In the genomic region with DNA sequence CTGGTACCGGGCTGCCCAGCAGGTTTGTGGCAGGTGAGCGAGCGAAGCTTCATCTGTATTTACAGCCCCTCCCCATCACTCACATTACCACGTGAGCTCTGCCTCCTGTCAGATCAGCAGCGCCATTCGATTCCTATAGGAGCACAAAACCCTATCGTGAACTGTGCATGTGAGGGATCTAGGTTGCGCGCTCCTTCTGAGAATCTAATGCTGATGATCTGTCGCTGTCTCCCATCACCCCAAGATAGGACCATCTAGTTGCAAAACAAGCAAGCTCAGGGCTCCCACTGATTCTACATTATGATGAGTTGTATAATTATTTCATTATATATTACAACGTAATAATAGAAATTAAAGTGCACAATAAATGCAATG, we compare ENCODE assay signal across 9 cellular contexts. TPM values are rescaled to one million over a fixed set of nuclear protein-coding genes. Genes with fewer than 3 reads are reported as not detected.
"Had no signal": no experiment of that assay in that cellular context is flagged by ENCODE, and none has a peak within 500 bp of the region (broad histone marks: within the 10 kb centered on the region; RNA-seq: fewer than 3 reads in every experiment).

No MANE protein-coding gene starts in this region.

- H3K9me3 Mint-ChIP-seq: GM23338, H9, HFFc6 had no signal

- DNase-seq: GM23248, GOT3, H7, H9, HCEC 1CT, HFFc6 had no signal

- H3K4me3 Mint-ChIP-seq: GM23338, H9, HFFc6 had no signal

- H3K4me3 ChIP-seq: GM23248, GM23338 had no signal

- H3K27ac Mint-ChIP-seq: GM23338, H9, HFFc6 had no signal

- H3K27ac ChIP-seq: GM23248 had no signal

RNA-seq across cellular contexts. Expression of gene VSIG10L2, which starts 15.8 kb away (rescaled TPM):
- total RNA-seq: GM23248, GM23338, H1, H4, H7, H9, HFFc6 had no signal
- polyA plus RNA-seq: GM23248, H1 had no signal

RNA-seq across cellular contexts. Expression of gene DDX25, which starts 25.8 kb away (rescaled TPM):
- total RNA-seq: GM23248, H4, HFFc6 had no signal
- polyA plus RNA-seq: GM23248 had no signal
